17 cellular contexts compared by ENCODE assay signal in genomic region chr13:23411706-23412105, GRCh38. TPM values are rescaled to one million over a fixed set of nuclear protein-coding genes. Genes with fewer than 3 reads are reported as not detected.
DNase-seq lines count a peak whose midpoint lies in the region; ATAC-seq and TF ChIP-seq lines count a peak whose summit lies in the region.
"Had no signal": no experiment of that assay in that cellular context is flagged by ENCODE, and none has a peak within 500 bp of the region (broad histone marks: within the 10 kb centered on the region; RNA-seq: fewer than 3 reads in every experiment).

No MANE protein-coding gene starts in this region.

- H3K36me3 ChIP-seq in endodermal cell (ENCODE audit: control insufficient read depth, insufficient read depth, low read length) (no peaks in the 10 kb centered on the region), PC-9 (ENCODE audit: low read depth) (no peaks in the 10 kb centered on the region), MM.1S (replicated peaks; ENCODE audit: insufficient read depth, low read length) (no peaks in the 10 kb centered on the region)
- H3K36me3 ChIP-seq: BLaER1 treated with 17β-estradiol and CSF1 and Interleukin-3, amounts not matched to agents 10 nM and 100 nM had no signal

- no peak for DNase-seq in Right ventricle myocardium superior
- DNase-seq in cardiac septum (ENCODE audit: low spot score), result no peak
- DNase-seq in endodermal cell, result no peak
- peak; percentile 42 for DNase-seq in left ventricle myocardium superior
- DNase-seq in type B pancreatic cell (ENCODE audit: extremely low spot score, unreplicated experiment), result peak; percentile 49
- no peak for DNase-seq in PC-9
- no peak for DNase-seq in MM.1S
- DNase-seq: Calu3; CD8-positive, alpha-beta T cell; DMS53; NCI-H1694 treated with DMSO at 0.1 percent for 48 hours; NCI-H2171; NCI-H774; RPMI8226 had no signal

- H3K27me3 ChIP-seq in endodermal cell (ENCODE audit: control insufficient read depth, insufficient read depth, low read length, poor library complexity, severe bottlenecking) (no peaks in the 10 kb centered on the region), PC-9 (ENCODE audit: insufficient read depth, low read depth) (no peaks in the 10 kb centered on the region), MM.1S (replicated peaks; ENCODE audit: insufficient read depth, low read length) (no peaks in the 10 kb centered on the region)
- H3K27me3 ChIP-seq: BLaER1 treated with 17β-estradiol and CSF1 and Interleukin-3, amounts not matched to agents 10 nM and 100 nM had no signal

- H3F3A ChIP-seq in PC-9 (ENCODE audit: insufficient read depth, low read depth) (no peaks in the 10 kb centered on the region), MM.1S (ENCODE audit: insufficient read depth, low read length) (no peaks in the 10 kb centered on the region)

- BruUV-seq in PC-9 (replicated peaks; lab: Mats Ljungman, UMichigan), result no TSS peak

- no peak overlapping the region for H3K4me3 Mint-ChIP-seq in endodermal cell
- no peak overlapping the region for H3K4me3 Mint-ChIP-seq in type B pancreatic cell
- H3K4me3 Mint-ChIP-seq: CD8-positive, alpha-beta T cell had no signal

- H3K4me2 ChIP-seq in PC-9, result no peak overlapping the region
- H3K4me2 ChIP-seq in MM.1S (ENCODE audit: low read depth, low read length), result no peak overlapping the region
- H3K4me2 ChIP-seq: BLaER1 treated with 17β-estradiol and CSF1 and Interleukin-3, amounts not matched to agents 10 nM and 100 nM had no signal

- TF ChIP-seq CTCF in endodermal cell (conservative IDR thresholded peaks at IDR 0.05) (no peak), type B pancreatic cell (conservative IDR thresholded peaks at IDR 0.05) (no peak), PC-9 (conservative IDR thresholded peaks at IDR 0.05) (no peak), MM.1S (IDR thresholded peaks at IDR 0.05; ENCODE audit: low read length) (no peak)

- intact Hi-C loops in Right ventricle myocardium superior (cut with DNase I), result no loop called here
- intact Hi-C loops in cardiac septum (cut with DNase I), result no loop called here
- intact Hi-C loops in left ventricle myocardium superior (cut with micrococcal nuclease), result no loop called here
- intact Hi-C loops in PC-9 (cut with micrococcal nuclease; ENCODE audit: unreplicated experiment), result no loop called here

- CTCF ChIA-PET in PC-9 (lab: Charles Lee), result no interaction called here

- H3K9me3 Mint-ChIP-seq in endodermal cell (peaks cover 3% of the 10 kb centered on the region), type B pancreatic cell (peaks cover 8% of the 10 kb centered on the region)
- H3K9me3 Mint-ChIP-seq: CD8-positive, alpha-beta T cell had no signal

- no peak overlapping the region for H3K27ac Mint-ChIP-seq in endodermal cell
- no peak overlapping the region for H3K27ac Mint-ChIP-seq in type B pancreatic cell
- H3K27ac Mint-ChIP-seq: CD8-positive, alpha-beta T cell had no signal

- H4K20me1 ChIP-seq in PC-9 (ENCODE audit: insufficient read depth) (no peaks in the 10 kb centered on the region), MM.1S (ENCODE audit: insufficient read depth, low read length) (no peaks in the 10 kb centered on the region)
- H4K20me1 ChIP-seq: BLaER1 treated with 17β-estradiol and CSF1 and Interleukin-3, amounts not matched to agents 10 nM and 100 nM had no signal

- no peaks in the 10 kb centered on the region for H3K79me2 ChIP-seq in PC-9 (ENCODE audit: low read depth)
- no peaks in the 10 kb centered on the region for H3K79me2 ChIP-seq in MM.1S (ENCODE audit: low read length)

- H3K9ac ChIP-seq in endodermal cell (ENCODE audit: extremely low read depth, low read length, poor library complexity, severe bottlenecking) (no peak overlapping the region), MM.1S (ENCODE audit: low read length) (no peak overlapping the region)
- H3K9ac ChIP-seq: BLaER1 treated with 17β-estradiol and CSF1 and Interleukin-3, amounts not matched to agents 10 nM and 100 nM had no signal

- no peak overlapping the region for H3K4me3 ChIP-seq in endodermal cell (ENCODE audit: low read length)
- H3K4me3 ChIP-seq in PC-9, result no peak overlapping the region
- no peak overlapping the region for H3K4me3 ChIP-seq in MM.1S (ENCODE audit: low read length)
- H3K4me3 ChIP-seq: BLaER1 treated with 17β-estradiol and CSF1 and Interleukin-3, amounts not matched to agents 10 nM and 100 nM; K562 had no signal

- no peaks in the 10 kb centered on the region for H3K9me2 ChIP-seq in PC-9 (ENCODE audit: insufficient read depth)
- H3K9me2 ChIP-seq in MM.1S (replicated peaks; ENCODE audit: insufficient read depth, low read length), result no peaks in the 10 kb centered on the region

- WGBS in endodermal cell (ENCODE audit: insufficient coverage in 1 of 2, insufficient read length in 1 of 2), 2 experiments, result 93 to 96% methylated on average over 9 of the region's 11 CpGs

- no peaks in the 10 kb centered on the region for H3K4me1 ChIP-seq in endodermal cell (ENCODE audit: control insufficient read depth, insufficient read depth, low read length)
- no peaks in the 10 kb centered on the region for H3K4me1 ChIP-seq in PC-9 (replicated peaks; ENCODE audit: insufficient read depth)
- H3K4me1 ChIP-seq in MM.1S (ENCODE audit: low read length), result no peaks in the 10 kb centered on the region
- H3K4me1 ChIP-seq: BLaER1 treated with 17β-estradiol and CSF1 and Interleukin-3, amounts not matched to agents 10 nM and 100 nM had no signal

- H3K36me3 Mint-ChIP-seq in endodermal cell (ENCODE audit: low read depth) (no peaks in the 10 kb centered on the region), type B pancreatic cell (peaks cover 32% of the 10 kb centered on the region)
- H3K36me3 Mint-ChIP-seq: CD8-positive, alpha-beta T cell had no signal

- H3K27ac ChIP-seq in endodermal cell (ENCODE audit: low read depth, low read length) (peak overlapping the region; percentile 70), PC-9 (no peak overlapping the region), MM.1S (ENCODE audit: low read length) (no peak overlapping the region)
- H3K27ac ChIP-seq: BLaER1 treated with 17β-estradiol and CSF1 and Interleukin-3, amounts not matched to agents 10 nM and 100 nM had no signal

- H3K4me1 Mint-ChIP-seq in endodermal cell, result no peaks in the 10 kb centered on the region
- peaks cover 19% of the 10 kb centered on the region for H3K4me1 Mint-ChIP-seq in type B pancreatic cell (ENCODE audit: unreplicated experiment)

- no peak overlapping the region for H2AFZ ChIP-seq in PC-9
- no peak overlapping the region for H2AFZ ChIP-seq in MM.1S (ENCODE audit: low read length)

- POLR2A ChIA-PET in PC-9 (lab: Charles Lee; ENCODE audit: unreplicated experiment), result no interaction called here

- peak; percentile 92 for ATAC-seq in Right ventricle myocardium superior (ENCODE audit: poor library complexity)
- ATAC-seq in left ventricle myocardium superior, result peak; percentile 92
- ATAC-seq in GM19467 (IDR thresholded peaks at IDR 0.05; ENCODE audit: unreplicated experiment), result no peak
- ATAC-seq: CD8-positive, alpha-beta T cell; K562 had no signal

- H3K9me3 ChIP-seq in endodermal cell (ENCODE audit: control insufficient read depth, low read length) (no peaks in the 10 kb centered on the region), PC-9 (ENCODE audit: insufficient read depth, low read depth) (no peaks in the 10 kb centered on the region; the same call in 1 of the 2 replicates), MM.1S (replicated peaks; ENCODE audit: insufficient read depth, low read length) (no peaks in the 10 kb centered on the region)
- H3K9me3 ChIP-seq: BLaER1 treated with 17β-estradiol and CSF1 and Interleukin-3, amounts not matched to agents 10 nM and 100 nM had no signal

- H3K27me3 Mint-ChIP-seq in endodermal cell (ENCODE audit: insufficient read depth) (no peaks in the 10 kb centered on the region), type B pancreatic cell (no peaks in the 10 kb centered on the region)

RNA-seq across cellular contexts. Expression of gene SACS, which starts 21.8 kb away (rescaled TPM):
- total RNA-seq in Right ventricle myocardium superior, result 6.8 TPM
- total RNA-seq in cardiac septum, result 29.4 TPM
- 10 to 100 TPM; 17.6 to 22.3 TPM for total RNA-seq in endodermal cell
- polyA plus RNA-seq in endodermal cell (2013, experiment 1 of 2), result 30.8 TPM
- 33.2 TPM for polyA plus RNA-seq in endodermal cell (2013, experiment 2 of 2)
- total RNA-seq in left ventricle myocardium superior, result 7.7 TPM
- total RNA-seq in type B pancreatic cell (ENCODE audit: low replicate concordance), result 17.0 and 49.6 TPM in 2 replicates
- total RNA-seq in PC-9 (2021), result 1.4 and 3.2 TPM in 2 replicates

Comparison
In these comparisons a context has a peak if more than half of its experiments do, and no peak if none do; other contexts are left out.
1. DNase-seq: peak in left ventricle myocardium superior (single experiment) and type B pancreatic cell (single experiment); none in Right ventricle myocardium superior (single experiment), cardiac septum (single experiment), endodermal cell (single experiment), PC-9 (0 of 2) and MM.1S (single experiment).